1 cellular context compared by ENCODE assay signal in the genomic region with DNA sequence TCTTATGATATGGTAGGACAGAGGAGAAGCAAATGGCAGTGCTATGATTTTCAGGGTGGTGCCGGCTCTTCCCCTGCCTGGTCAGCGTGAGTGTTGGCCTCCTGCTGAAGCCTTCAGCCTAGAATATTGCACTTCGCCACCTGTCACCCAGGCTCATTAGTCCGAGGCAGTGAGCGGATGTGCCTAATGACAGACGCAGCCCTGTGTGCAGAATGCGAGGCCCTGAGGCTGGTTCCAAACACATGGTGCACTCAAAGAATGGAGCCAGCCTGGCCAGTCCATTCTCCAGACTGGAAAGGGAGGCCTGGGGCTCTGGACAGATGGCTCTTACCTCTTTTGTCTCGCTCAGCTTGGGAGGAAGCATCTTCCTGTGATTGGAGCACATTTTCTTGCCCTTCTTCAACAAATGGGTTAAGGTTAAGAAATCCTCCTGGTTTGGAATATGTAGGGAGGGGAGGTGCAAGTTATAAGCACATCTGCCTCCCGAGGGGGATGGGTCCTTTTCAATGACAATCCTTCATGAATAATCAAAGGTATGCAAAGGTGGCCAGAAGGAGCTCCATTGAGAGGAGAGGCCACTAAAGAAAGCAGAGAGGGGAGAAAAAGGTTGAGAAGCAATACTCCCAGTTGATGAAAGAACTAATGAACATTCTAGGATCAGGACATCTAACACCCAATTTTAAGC.
TF ChIP-seq lines count a peak whose summit lies in the region.

No MANE protein-coding gene starts in this region.

TF ChIP-seq in GM23338, 12 proteins besides CTCF, POLR2A, EP300 and RAD21 (continued from another document):
- TF ChIP-seq, protein P1, sequence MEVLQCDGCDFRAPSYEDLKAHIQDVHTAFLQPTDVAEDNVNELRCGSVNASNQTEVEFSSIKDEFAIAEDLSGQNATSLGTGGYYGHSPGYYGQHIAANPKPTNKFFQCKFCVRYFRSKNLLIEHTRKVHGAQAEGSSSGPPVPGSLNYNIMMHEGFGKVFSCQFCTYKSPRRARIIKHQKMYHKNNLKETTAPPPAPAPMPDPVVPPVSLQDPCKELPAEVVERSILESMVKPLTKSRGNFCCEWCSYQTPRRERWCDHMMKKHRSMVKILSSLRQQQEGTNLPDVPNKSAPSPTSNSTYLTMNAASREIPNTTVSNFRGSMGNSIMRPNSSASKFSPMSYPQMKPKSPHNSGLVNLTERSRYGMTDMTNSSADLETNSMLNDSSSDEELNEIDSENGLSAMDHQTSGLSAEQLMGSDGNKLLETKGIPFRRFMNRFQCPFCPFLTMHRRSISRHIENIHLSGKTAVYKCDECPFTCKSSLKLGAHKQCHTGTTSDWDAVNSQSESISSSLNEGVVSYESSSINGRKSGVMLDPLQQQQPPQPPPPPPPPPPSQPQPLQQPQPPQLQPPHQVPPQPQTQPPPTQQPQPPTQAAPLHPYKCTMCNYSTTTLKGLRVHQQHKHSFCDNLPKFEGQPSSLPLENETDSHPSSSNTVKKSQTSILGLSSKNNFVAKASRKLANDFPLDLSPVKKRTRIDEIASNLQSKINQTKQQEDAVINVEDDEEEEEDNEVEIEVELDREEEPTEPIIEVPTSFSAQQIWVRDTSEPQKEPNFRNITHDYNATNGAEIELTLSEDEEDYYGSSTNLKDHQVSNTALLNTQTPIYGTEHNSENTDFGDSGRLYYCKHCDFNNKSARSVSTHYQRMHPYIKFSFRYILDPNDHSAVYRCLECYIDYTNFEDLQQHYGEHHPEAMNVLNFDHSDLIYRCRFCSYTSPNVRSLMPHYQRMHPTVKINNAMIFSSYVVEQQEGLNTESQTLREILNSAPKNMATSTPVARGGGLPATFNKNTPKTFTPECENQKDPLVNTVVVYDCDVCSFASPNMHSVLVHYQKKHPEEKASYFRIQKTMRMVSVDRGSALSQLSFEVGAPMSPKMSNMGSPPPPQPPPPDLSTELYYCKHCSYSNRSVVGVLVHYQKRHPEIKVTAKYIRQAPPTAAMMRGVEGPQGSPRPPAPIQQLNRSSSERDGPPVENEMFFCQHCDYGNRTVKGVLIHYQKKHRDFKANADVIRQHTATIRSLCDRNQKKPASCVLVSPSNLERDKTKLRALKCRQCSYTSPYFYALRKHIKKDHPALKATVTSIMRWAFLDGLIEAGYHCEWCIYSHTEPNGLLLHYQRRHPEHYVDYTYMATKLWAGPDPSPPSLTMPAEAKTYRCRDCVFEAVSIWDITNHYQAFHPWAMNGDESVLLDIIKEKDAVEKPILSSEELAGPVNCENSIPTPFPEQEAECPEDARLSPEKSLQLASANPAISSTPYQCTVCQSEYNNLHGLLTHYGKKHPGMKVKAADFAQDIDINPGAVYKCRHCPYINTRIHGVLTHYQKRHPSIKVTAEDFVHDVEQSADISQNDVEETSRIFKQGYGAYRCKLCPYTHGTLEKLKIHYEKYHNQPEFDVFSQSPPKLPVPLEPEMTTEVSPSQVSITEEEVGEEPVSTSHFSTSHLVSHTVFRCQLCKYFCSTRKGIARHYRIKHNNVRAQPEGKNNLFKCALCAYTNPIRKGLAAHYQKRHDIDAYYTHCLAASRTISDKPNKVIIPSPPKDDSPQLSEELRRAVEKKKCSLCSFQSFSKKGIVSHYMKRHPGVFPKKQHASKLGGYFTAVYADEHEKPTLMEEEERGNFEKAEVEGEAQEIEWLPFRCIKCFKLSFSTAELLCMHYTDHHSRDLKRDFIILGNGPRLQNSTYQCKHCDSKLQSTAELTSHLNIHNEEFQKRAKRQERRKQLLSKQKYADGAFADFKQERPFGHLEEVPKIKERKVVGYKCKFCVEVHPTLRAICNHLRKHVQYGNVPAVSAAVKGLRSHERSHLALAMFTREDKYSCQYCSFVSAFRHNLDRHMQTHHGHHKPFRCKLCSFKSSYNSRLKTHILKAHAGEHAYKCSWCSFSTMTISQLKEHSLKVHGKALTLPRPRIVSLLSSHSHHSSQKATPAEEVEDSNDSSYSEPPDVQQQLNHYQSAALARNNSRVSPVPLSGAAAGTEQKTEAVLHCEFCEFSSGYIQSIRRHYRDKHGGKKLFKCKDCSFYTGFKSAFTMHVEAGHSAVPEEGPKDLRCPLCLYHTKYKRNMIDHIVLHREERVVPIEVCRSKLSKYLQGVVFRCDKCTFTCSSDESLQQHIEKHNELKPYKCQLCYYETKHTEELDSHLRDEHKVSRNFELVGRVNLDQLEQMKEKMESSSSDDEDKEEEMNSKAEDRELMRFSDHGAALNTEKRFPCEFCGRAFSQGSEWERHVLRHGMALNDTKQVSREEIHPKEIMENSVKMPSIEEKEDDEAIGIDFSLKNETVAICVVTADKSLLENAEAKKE (CRISPR knock-in tag; IDR thresholded peaks at IDR 0.05) = 0 out of 2 replicates have a peak, but pooled peaks have one; percentile 10
